Comparison of ENCODE assay signal across 30 cellular contexts in the genomic region with DNA sequence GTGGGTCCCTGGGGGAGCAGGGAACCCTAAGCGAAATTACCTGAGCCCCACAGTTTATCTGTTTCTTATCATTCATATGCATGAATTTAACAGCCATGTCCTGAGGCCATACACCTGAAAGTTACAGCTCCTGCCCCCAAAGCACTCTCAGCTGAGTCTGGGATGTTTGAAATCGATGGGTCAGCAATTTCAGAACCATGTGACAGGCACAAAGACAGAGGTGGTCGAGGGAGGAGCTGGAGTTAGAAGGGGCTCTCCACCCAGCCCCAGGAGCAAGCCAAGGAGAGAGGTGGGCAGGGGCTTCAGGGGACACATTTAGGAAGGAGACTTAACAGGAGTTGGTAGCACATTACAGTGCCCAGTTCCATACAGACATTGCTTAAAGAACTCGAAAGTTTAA. TPM values are rescaled to one million over a fixed set of nuclear protein-coding genes. Genes with fewer than 3 reads are reported as not detected.
DNase-seq lines count a peak whose midpoint lies in the region; ATAC-seq and TF ChIP-seq lines count a peak whose summit lies in the region.
"Had no signal": no experiment of that assay in that cellular context is flagged by ENCODE, and none has a peak within 500 bp of the region (broad histone marks: within the 10 kb centered on the region; RNA-seq: fewer than 3 reads in every experiment).

No MANE protein-coding gene starts in this region.

- no peaks in the 10 kb centered on the region for H3K9me3 Mint-ChIP-seq in activated CD4-positive, alpha-beta T cell treated with anti-CD3 and anti-CD28 coated beads, Interleukin-2, amount 10 ng/mL, durations not matched to agents 24 days and 14 days
- H3K9me3 Mint-ChIP-seq in activated T-helper 2 cell treated with anti-CD3 and anti-CD28 coated beads, Interferon-gamma antibody, Interleukin-2, Interleukin-4, amounts not matched to agents 10 μg/mL and 5 μg/mL and 100 μg/mL, durations not matched to agents 14 hours and 24 hours and 36 hours = no peaks in the 10 kb centered on the region
- no peaks in the 10 kb centered on the region for H3K9me3 Mint-ChIP-seq in nephron progenitor cell
- H3K9me3 Mint-ChIP-seq in activated naive CD8-positive, alpha-beta T cell treated with anti-CD3 and anti-CD28 coated beads, Interleukin-2, amount 50 U/mL, for 24 hours = no peaks in the 10 kb centered on the region
- H3K9me3 Mint-ChIP-seq: CD14-positive monocyte; CD8-positive, alpha-beta memory T cell; H9; HFFc6 had no signal

- DNase-seq in activated CD4-positive, alpha-beta T cell treated with anti-CD3 and anti-CD28 coated beads, Interleukin-2, amount 10 ng/mL, durations not matched to agents 24 days and 14 days = no peak
- DNase-seq in activated CD4-positive, alpha-beta T cell treated with anti-CD3 and anti-CD28 coated beads for 4 hours = no peak
- DNase-seq in activated T-helper 2 cell treated with anti-CD3 and anti-CD28 coated beads, Interferon-gamma antibody, Interleukin-2, Interleukin-4, amounts not matched to agents 10 μg/mL and 5 μg/mL and 100 μg/mL, durations not matched to agents 14 hours and 24 hours and 36 hours (ENCODE audit: low spot score) = no peak
- DNase-seq in nephron progenitor cell (no peak), NCI-H345 (lab: John Stamatoyannopoulos, UW) (no peak), SHP77 treated with DMSO at 0.1 percent for 48 hours (lab: John Stamatoyannopoulos, UW) (no peak), breast epithelium (ENCODE audit: low spot score in 2 of 2) (no peak)
- DNase-seq in activated naive CD8-positive, alpha-beta T cell treated with anti-CD3 and anti-CD28 coated beads, Interleukin-2, amount 50 U/mL, for 24 hours = no peak
- DNase-seq: ACHN, BE2C, DMS 273 treated with DMSO at 0.1 percent for 48 hours, DMS79 treated with DMSO at 0.1 percent for 48 hours, GF-D8, HFFc6, MG63, NCI-H1105 treated with DMSO at 0.1 percent for 48 hours, NCI-H146, NCI-H1930, NCI-H2107, NCI-H446, NCI-H524 treated with DMSO at 0.1 percent for 48 hours, NCI-H774, Right ventricle myocardium superior, RPMI8226 had no signal

- no peaks in the 10 kb centered on the region for H3K9me3 ChIP-seq in breast epithelium
- H3K9me3 ChIP-seq: BE2C, MG63 had no signal

- H3K27ac ChIP-seq in breast epithelium = no peak overlapping the region
- H3K27ac ChIP-seq: 22Rv1 had no signal

- TF ChIP-seq POLR2A in breast epithelium (IDR thresholded peaks at IDR 0.05) = no peak

- intact Hi-C loops in activated CD4-positive, alpha-beta T cell treated with anti-CD3 and anti-CD28 coated beads, Interleukin-2, amount 10 ng/mL, durations not matched to agents 24 days and 14 days (cut with micrococcal nuclease) = no loop called here
- intact Hi-C loops in activated T-helper 2 cell treated with anti-CD3 and anti-CD28 coated beads, Interferon-gamma antibody, Interleukin-2, Interleukin-4, amounts not matched to agents 10 μg/mL and 5 μg/mL and 100 μg/mL, durations not matched to agents 14 hours and 24 hours and 36 hours (cut with micrococcal nuclease) = no loop called here
- intact Hi-C loops in breast epithelium (cut with DNase I; ENCODE audit: low total_unique reads) = no loop called here

- no peaks in the 10 kb centered on the region for H3K36me3 Mint-ChIP-seq in activated CD4-positive, alpha-beta T cell treated with anti-CD3 and anti-CD28 coated beads, Interleukin-2, amount 10 ng/mL, durations not matched to agents 24 days and 14 days (ENCODE audit: low read depth)
- no peaks in the 10 kb centered on the region for H3K36me3 Mint-ChIP-seq in activated T-helper 2 cell treated with anti-CD3 and anti-CD28 coated beads, Interferon-gamma antibody, Interleukin-2, Interleukin-4, amounts not matched to agents 10 μg/mL and 5 μg/mL and 100 μg/mL, durations not matched to agents 14 hours and 24 hours and 36 hours (ENCODE audit: low read depth)
- H3K36me3 Mint-ChIP-seq in nephron progenitor cell (ENCODE audit: low read depth) = no peaks in the 10 kb centered on the region
- no peaks in the 10 kb centered on the region for H3K36me3 Mint-ChIP-seq in activated naive CD8-positive, alpha-beta T cell treated with anti-CD3 and anti-CD28 coated beads, Interleukin-2, amount 50 U/mL, for 24 hours (ENCODE audit: low read depth)
- H3K36me3 Mint-ChIP-seq: CD14-positive monocyte; CD8-positive, alpha-beta memory T cell had no signal

- peaks cover 0 to 13% of the 10 kb centered on the region in 2 donors for H3K27me3 ChIP-seq in breast epithelium
- H3K27me3 ChIP-seq: BE2C, MG63 had no signal

- ATAC-seq in activated naive CD8-positive, alpha-beta T cell treated with anti-CD3 and anti-CD28 coated beads, Interleukin-2, amount 50 U/mL, for 24 hours = no peak

- no peak overlapping the region for H3K4me3 ChIP-seq in breast epithelium
- H3K4me3 ChIP-seq: MG63 had no signal

- TF ChIP-seq CTCF in nephron progenitor cell (IDR thresholded peaks at IDR 0.05) = no peak
- no peak for TF ChIP-seq CTCF in breast epithelium (IDR thresholded peaks at IDR 0.05)

- no peaks in the 10 kb centered on the region for H3K4me1 ChIP-seq in breast epithelium
- H3K4me1 ChIP-seq: BE2C had no signal

- H3K27me3 Mint-ChIP-seq in activated CD4-positive, alpha-beta T cell treated with anti-CD3 and anti-CD28 coated beads, Interleukin-2, amount 10 ng/mL, durations not matched to agents 24 days and 14 days = no peaks in the 10 kb centered on the region
- H3K27me3 Mint-ChIP-seq in activated T-helper 2 cell treated with anti-CD3 and anti-CD28 coated beads, Interferon-gamma antibody, Interleukin-2, Interleukin-4, amounts not matched to agents 10 μg/mL and 5 μg/mL and 100 μg/mL, durations not matched to agents 14 hours and 24 hours and 36 hours (ENCODE audit: low read depth) = no peaks in the 10 kb centered on the region
- peaks cover 19% of the 10 kb centered on the region for H3K27me3 Mint-ChIP-seq in nephron progenitor cell (ENCODE audit: low read depth, poor library complexity)
- H3K27me3 Mint-ChIP-seq in activated naive CD8-positive, alpha-beta T cell treated with anti-CD3 and anti-CD28 coated beads, Interleukin-2, amount 50 U/mL, for 24 hours = peaks cover 17% of the 10 kb centered on the region

- H3K36me3 ChIP-seq in breast epithelium = no peaks in the 10 kb centered on the region
- H3K36me3 ChIP-seq: BE2C, MG63 had no signal

- no peak overlapping the region for H3K4me3 Mint-ChIP-seq in activated CD4-positive, alpha-beta T cell treated with anti-CD3 and anti-CD28 coated beads, Interleukin-2, amount 10 ng/mL, durations not matched to agents 24 days and 14 days
- H3K4me3 Mint-ChIP-seq in activated T-helper 2 cell treated with anti-CD3 and anti-CD28 coated beads, Interferon-gamma antibody, Interleukin-2, Interleukin-4, amounts not matched to agents 10 μg/mL and 5 μg/mL and 100 μg/mL, durations not matched to agents 14 hours and 24 hours and 36 hours (ENCODE audit: low read depth) = no peak overlapping the region
- no peak overlapping the region for H3K4me3 Mint-ChIP-seq in nephron progenitor cell
- no peak overlapping the region for H3K4me3 Mint-ChIP-seq in activated naive CD8-positive, alpha-beta T cell treated with anti-CD3 and anti-CD28 coated beads, Interleukin-2, amount 50 U/mL, for 24 hours
- H3K4me3 Mint-ChIP-seq: CD14-positive monocyte; CD8-positive, alpha-beta memory T cell; H9; HFFc6 had no signal

- peaks cover 27% of the 10 kb centered on the region for H3K4me1 Mint-ChIP-seq in activated CD4-positive, alpha-beta T cell treated with anti-CD3 and anti-CD28 coated beads, Interleukin-2, amount 10 ng/mL, durations not matched to agents 24 days and 14 days
- peaks cover 30% of the 10 kb centered on the region for H3K4me1 Mint-ChIP-seq in activated T-helper 2 cell treated with anti-CD3 and anti-CD28 coated beads, Interferon-gamma antibody, Interleukin-2, Interleukin-4, amounts not matched to agents 10 μg/mL and 5 μg/mL and 100 μg/mL, durations not matched to agents 14 hours and 24 hours and 36 hours (ENCODE audit: low read depth)
- H3K4me1 Mint-ChIP-seq in nephron progenitor cell = peaks cover 24% of the 10 kb centered on the region
- H3K4me1 Mint-ChIP-seq in activated naive CD8-positive, alpha-beta T cell treated with anti-CD3 and anti-CD28 coated beads, Interleukin-2, amount 50 U/mL, for 24 hours = peaks cover 23% of the 10 kb centered on the region
- H3K4me1 Mint-ChIP-seq: CD14-positive monocyte; CD8-positive, alpha-beta memory T cell had no signal

- peak overlapping the region; percentile 74 for H3K27ac Mint-ChIP-seq in activated CD4-positive, alpha-beta T cell treated with anti-CD3 and anti-CD28 coated beads, Interleukin-2, amount 10 ng/mL, durations not matched to agents 24 days and 14 days
- peak overlapping the region; percentile 74 for H3K27ac Mint-ChIP-seq in activated T-helper 2 cell treated with anti-CD3 and anti-CD28 coated beads, Interferon-gamma antibody, Interleukin-2, Interleukin-4, amounts not matched to agents 10 μg/mL and 5 μg/mL and 100 μg/mL, durations not matched to agents 14 hours and 24 hours and 36 hours
- peak overlapping the region; percentile 52 for H3K27ac Mint-ChIP-seq in nephron progenitor cell
- no peak overlapping the region for H3K27ac Mint-ChIP-seq in activated naive CD8-positive, alpha-beta T cell treated with anti-CD3 and anti-CD28 coated beads, Interleukin-2, amount 50 U/mL, for 24 hours
- H3K27ac Mint-ChIP-seq: HFFc6 had no signal

RNA-seq across cellular contexts. Expression of gene TTBK1, which starts 14.9 kb away (rescaled TPM):
- total RNA-seq in activated CD4-positive, alpha-beta T cell treated with anti-CD3 and anti-CD28 coated beads, Interleukin-2, amount 10 ng/mL, durations not matched to agents 24 days and 14 days = 0.62 and 0.72 TPM in 2 replicates
- total RNA-seq in activated T-helper 2 cell treated with anti-CD3 and anti-CD28 coated beads, Interferon-gamma antibody, Interleukin-2, Interleukin-4, amounts not matched to agents 10 μg/mL and 5 μg/mL and 100 μg/mL, durations not matched to agents 14 hours and 24 hours and 36 hours = 1.5 TPM in 2 replicates
- total RNA-seq in breast epithelium = under 1 TPM in 1 of 3 donors, not detected in 2; under 0.01 TPM
- total RNA-seq: HFFc6, SK-MEL-5 had no signal

RNA-seq across cellular contexts. Expression of gene DNPH1, which starts 28.9 kb away (rescaled TPM):
- 78.9 and 79.6 TPM in 2 replicates for total RNA-seq in activated CD4-positive, alpha-beta T cell treated with anti-CD3 and anti-CD28 coated beads, Interleukin-2, amount 10 ng/mL, durations not matched to agents 24 days and 14 days
- total RNA-seq in activated T-helper 2 cell treated with anti-CD3 and anti-CD28 coated beads, Interferon-gamma antibody, Interleukin-2, Interleukin-4, amounts not matched to agents 10 μg/mL and 5 μg/mL and 100 μg/mL, durations not matched to agents 14 hours and 24 hours and 36 hours = 70.5 and 76.7 TPM in 2 replicates
- total RNA-seq in breast epithelium = 10 to 100 TPM; 46.5 to 61.1 (median 53.7) TPM

RNA-seq across cellular contexts. Expression of gene SLC22A7, which starts 39.9 kb away (rescaled TPM):
- not detected in 2 replicates for total RNA-seq in activated CD4-positive, alpha-beta T cell treated with anti-CD3 and anti-CD28 coated beads, Interleukin-2, amount 10 ng/mL, durations not matched to agents 24 days and 14 days
- total RNA-seq in activated T-helper 2 cell treated with anti-CD3 and anti-CD28 coated beads, Interferon-gamma antibody, Interleukin-2, Interleukin-4, amounts not matched to agents 10 μg/mL and 5 μg/mL and 100 μg/mL, durations not matched to agents 14 hours and 24 hours and 36 hours = not detected in 2 replicates
- total RNA-seq in breast epithelium = not detected
- total RNA-seq: CD8-positive, alpha-beta memory T cell; H9; HFFc6; LHCN-M2; Right ventricle myocardium superior; SK-MEL-5 had no signal

RNA-seq across cellular contexts. Expression of gene CRIP3, which starts 50.4 kb away (rescaled TPM):
- total RNA-seq in activated CD4-positive, alpha-beta T cell treated with anti-CD3 and anti-CD28 coated beads, Interleukin-2, amount 10 ng/mL, durations not matched to agents 24 days and 14 days = 0.43 and 0.79 TPM in 2 replicates
- total RNA-seq in activated T-helper 2 cell treated with anti-CD3 and anti-CD28 coated beads, Interferon-gamma antibody, Interleukin-2, Interleukin-4, amounts not matched to agents 10 μg/mL and 5 μg/mL and 100 μg/mL, durations not matched to agents 14 hours and 24 hours and 36 hours = 0.34 and 0.75 TPM in 2 replicates
- total RNA-seq in breast epithelium = 1 to 10 TPM; 1.6 to 2.1 (median 1.9) TPM
- total RNA-seq: HFFc6, LHCN-M2, SK-MEL-5 had no signal
